28 cellular contexts compared by ENCODE assay signal in the genomic region with DNA sequence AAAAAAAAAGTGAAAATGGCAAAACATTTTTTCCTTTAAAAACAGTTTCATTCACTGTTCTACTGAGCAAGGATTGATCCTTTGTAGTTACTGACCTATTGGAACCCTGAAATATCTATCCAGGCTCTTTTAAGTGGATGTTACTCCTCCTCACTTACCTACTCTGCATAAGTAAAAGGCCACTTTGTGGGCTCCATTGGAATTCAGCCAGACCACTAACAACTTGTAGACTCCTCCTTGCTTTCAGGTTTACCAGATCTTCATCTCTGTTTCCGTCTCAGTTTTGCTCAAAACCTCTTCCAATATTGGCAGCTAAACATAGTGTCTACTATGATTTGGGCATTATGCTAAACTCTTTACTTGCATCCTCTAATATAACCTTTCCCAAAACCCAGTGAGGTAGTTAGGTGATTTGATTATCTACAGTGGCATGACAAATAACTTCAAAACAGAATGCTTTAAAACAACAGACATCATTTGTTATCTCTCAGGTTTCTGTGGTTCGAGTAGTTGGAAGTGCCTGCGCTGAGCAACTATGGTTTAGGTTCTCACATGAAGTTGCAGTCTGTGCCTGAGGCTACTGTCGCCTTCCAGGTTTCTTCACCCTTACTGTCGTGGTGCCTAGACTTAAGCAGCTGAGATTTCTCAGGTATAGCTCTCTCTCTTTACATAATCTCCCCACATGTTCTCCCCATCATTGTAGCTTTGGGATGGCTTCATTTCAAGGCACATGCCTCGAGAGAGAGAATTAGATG.
"Had no signal": no experiment of that assay in that cellular context is flagged by ENCODE, and none has a peak within 500 bp of the region (broad histone marks: within the 10 kb centered on the region; RNA-seq: fewer than 3 reads in every experiment).

No MANE protein-coding gene starts in this region.

- H3K36me3 Mint-ChIP-seq: immature natural killer cell had no signal

- FAIRE-seq: endothelial cell of umbilical vein, keratinocyte, small intestine had no signal

- H3K27me3 Mint-ChIP-seq: dendritic cell treated with granulocyte-macrophage colony-stimulating factor and Interleukin-4, amounts not matched to agents 40 ng/mL and 50 ng/mL, for 4 days; naive B cell; progenitor cell of endocrine pancreas; stimulated activated naive CD8-positive, alpha-beta T cell treated with anti-CD3 and anti-CD28 coated beads, Interleukin-15, amount 100 ng/mL, for 72 hours had no signal

- H3K27me3 ChIP-seq: colonic mucosa, esophagus muscularis mucosa, foreskin keratinocyte, heart right ventricle, neural progenitor cell, right lobe of liver, suprapubic skin, transverse colon, vagina had no signal

- ATAC-seq: foreskin keratinocyte; heart right ventricle; left ventricle myocardium superior; lower lobe of right lung; mucosa of descending colon; right lobe of liver; stimulated activated naive CD8-positive, alpha-beta T cell treated with anti-CD3 and anti-CD28 coated beads, Interleukin-15, amount 100 ng/mL, for 72 hours had no signal

- H3K27ac Mint-ChIP-seq: dendritic cell treated with granulocyte-macrophage colony-stimulating factor and Interleukin-4, amounts not matched to agents 40 ng/mL and 50 ng/mL, for 4 days; immature natural killer cell; naive B cell; nephron; neural progenitor cell; progenitor cell of endocrine pancreas; stimulated activated naive CD8-positive, alpha-beta T cell treated with anti-CD3 and anti-CD28 coated beads, Interleukin-15, amount 100 ng/mL, for 72 hours had no signal

- H3K9me3 ChIP-seq: colonic mucosa, right lobe of liver, vagina had no signal

- H2AFZ ChIP-seq: neural progenitor cell, parathyroid adenoma had no signal

- H3K9ac ChIP-seq: neural progenitor cell, parathyroid adenoma had no signal

- H3K4me2 ChIP-seq: neural progenitor cell had no signal

- H3K4me3 Mint-ChIP-seq: dendritic cell treated with granulocyte-macrophage colony-stimulating factor and Interleukin-4, amounts not matched to agents 40 ng/mL and 50 ng/mL, for 4 days; immature natural killer cell; naive B cell; nephron; neural progenitor cell; stimulated activated naive CD8-positive, alpha-beta T cell treated with anti-CD3 and anti-CD28 coated beads, Interleukin-15, amount 100 ng/mL, for 72 hours had no signal

- H3K27ac ChIP-seq: colonic mucosa, esophagus muscularis mucosa, foreskin keratinocyte, heart right ventricle, lower lobe of right lung, neural progenitor cell, parathyroid adenoma, right lobe of liver, suprapubic skin, transverse colon, vagina had no signal

- H3K79me2 ChIP-seq: parathyroid adenoma had no signal

- H3K4me3 ChIP-seq: colonic mucosa, esophagus muscularis mucosa, heart right ventricle, lower lobe of right lung, mucosa of descending colon, neural progenitor cell, right lobe of liver, suprapubic skin, transverse colon, vagina had no signal

- H3K4me1 ChIP-seq: colonic mucosa, esophagus muscularis mucosa, foreskin keratinocyte, heart right ventricle, lower lobe of right lung, neural progenitor cell, parathyroid adenoma, right lobe of liver, suprapubic skin, transverse colon, vagina had no signal

- H3K4me1 Mint-ChIP-seq: immature natural killer cell; naive B cell; nephron; neural progenitor cell; stimulated activated naive CD8-positive, alpha-beta T cell treated with anti-CD3 and anti-CD28 coated beads, Interleukin-15, amount 100 ng/mL, for 72 hours had no signal

- H3K36me3 ChIP-seq: colonic mucosa, esophagus muscularis mucosa, heart right ventricle, lower lobe of right lung, neural progenitor cell, right lobe of liver, suprapubic skin, transverse colon, vagina had no signal

- DNase-seq: colonic mucosa; effector memory CD4-positive, alpha-beta T cell; foreskin keratinocyte; glutamatergic neuron; heart right ventricle; hypothalamus; immature natural killer cell; left ventricle myocardium superior; lower lobe of right lung; mucosa of descending colon; naive B cell; right lobe of liver; small intestine; stimulated activated CD4-positive, alpha-beta T cell treated with anti-CD3 and anti-CD28 coated beads, Interleukin-15, amount 100 ng/mL, for 24 hours; stimulated activated CD4-positive, alpha-beta T cell treated with anti-CD3 and anti-CD28 coated beads, Interleukin-2, amount 100 ng/mL, for 48 hours; stimulated activated naive CD4-positive, alpha-beta T cell; stimulated activated naive CD8-positive, alpha-beta T cell treated with anti-CD3 and anti-CD28 coated beads, Interleukin-15, amount 100 ng/mL, for 72 hours; transverse colon had no signal
